Comparison of ENCODE assay signal across 12 cellular contexts in the genomic region with DNA sequence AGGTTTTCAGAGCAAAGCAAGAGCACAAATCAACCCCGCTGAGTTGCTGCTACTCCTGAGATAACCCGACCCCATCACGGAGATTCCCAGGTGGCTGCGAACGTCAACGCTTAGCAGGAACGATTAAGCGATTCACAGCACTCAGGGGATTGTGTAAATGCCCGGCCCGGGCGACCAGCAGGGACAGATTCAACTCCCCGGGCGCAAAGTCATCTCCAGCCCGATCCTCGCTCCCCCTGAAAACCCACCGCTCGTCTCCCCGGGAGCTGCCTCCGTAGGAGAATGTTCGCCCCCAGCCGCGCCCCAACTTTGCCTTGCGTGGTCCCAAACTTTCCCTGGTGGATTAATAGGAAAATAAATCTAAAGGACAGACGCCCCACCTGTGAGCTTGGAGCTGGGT. TPM values are rescaled to one million over a fixed set of nuclear protein-coding genes. Genes with fewer than 3 reads are reported as not detected.
DNase-seq lines count a peak whose midpoint lies in the region; ATAC-seq and TF ChIP-seq lines count a peak whose summit lies in the region.
"Had no signal": no experiment of that assay in that cellular context is flagged by ENCODE, and none has a peak within 500 bp of the region (broad histone marks: within the 10 kb centered on the region; RNA-seq: fewer than 3 reads in every experiment).

No MANE protein-coding gene starts in this region.

- in situ Hi-C loops in IMR-90 (cut with MboI; ENCODE audit: low sequenced_read_pairs): no loop called here

- H3K9ac ChIP-seq in IMR-90 (ENCODE audit: low read depth, low read length) (no peak overlapping the region), adipocyte (ENCODE audit: low read length) (no peak overlapping the region)
- H3K9ac ChIP-seq: BLaER1 had no signal

- no peak overlapping the region for H3K14ac ChIP-seq in IMR-90 (replicated peaks; ENCODE audit: low read depth, low read length)

- no peak for TF ChIP-seq CTCF in IMR-90 (conservative IDR thresholded peaks at IDR 0.05; ENCODE audit: low read depth, low read length)

- H3K4me2 ChIP-seq in IMR-90 (ENCODE audit: low read depth, low read length): no peak overlapping the region
- H3K4me2 ChIP-seq: BLaER1 had no signal

- no peak for TF ChIP-seq RAD21 in IMR-90 (IDR thresholded peaks at IDR 0.05; ENCODE audit: low read length)

- no peak overlapping the region for H3K27ac ChIP-seq in IMR-90 (ENCODE audit: insufficient read depth, low read length)
- H3K27ac ChIP-seq: BLaER1 had no signal

- H3K9me1 ChIP-seq in IMR-90 (ENCODE audit: insufficient read depth, low read length): no peaks in the 10 kb centered on the region

- WGBS in IMR-90 (ENCODE audit: extremely low coverage in 2 of 2, insufficient read length in 1 of 2), 2 experiments: 0% methylated on average over 3 of the region's 24 CpGs; no CpG with 5 or more reads in 1 of the 2 experiments

- no peak overlapping the region for H3K18ac ChIP-seq in IMR-90 (ENCODE audit: low read depth, low read length)

- H2BK15ac ChIP-seq in IMR-90 (ENCODE audit: low read depth, low read length): no peak overlapping the region

- intact Hi-C loops in IMR-90 (cut with micrococcal nuclease): no loop called here

- dilution Hi-C loops in IMR-90 (cut with HindIII; ENCODE audit: low sequenced_read_pairs, unreplicated experiment): no loop called here

- H3K4me3 ChIP-seq in IMR-90 (ENCODE audit: insufficient read depth, low read depth, low read length) (no peak overlapping the region), adipocyte (ENCODE audit: low read length) (peak overlapping the region; percentile 70)
- H3K4me3 ChIP-seq: BLaER1 had no signal

- peak overlapping the region; percentile 2 for H2AFZ ChIP-seq in IMR-90 (replicated peaks; ENCODE audit: low read length, poor library complexity)

- no peak overlapping the region for H4K8ac ChIP-seq in IMR-90 (ENCODE audit: low read depth in 2 of 2, low read length in 2 of 2)

- H2BK120ac ChIP-seq in IMR-90 (ENCODE audit: low read depth, low read length): no peak overlapping the region

- no peak overlapping the region for H2AK9ac ChIP-seq in IMR-90 (replicated peaks; ENCODE audit: low read depth, low read length, poor library complexity)

- H3K56ac ChIP-seq in IMR-90 (ENCODE audit: extremely low read depth, insufficient read depth, low read length): no peak overlapping the region

- H3K79me1 ChIP-seq in IMR-90 (ENCODE audit: low read depth in 1 of 2, low read length in 2 of 2): no peaks in the 10 kb centered on the region

- H3K27me3 ChIP-seq in IMR-90 (ENCODE audit: control insufficient read depth, insufficient read depth, low read length) (peaks cover 12% of the 10 kb centered on the region), adipocyte (replicated peaks; ENCODE audit: control insufficient read depth, insufficient read depth, low read length) (peaks cover 11% of the 10 kb centered on the region)
- H3K27me3 ChIP-seq: BLaER1 had no signal

- H3K4ac ChIP-seq in IMR-90 (ENCODE audit: low read depth, low read length): no peak overlapping the region

- POLR2A ChIA-PET in IMR-90 (lab: Charles Lee; ENCODE audit: unreplicated experiment): no interaction called here

- BruUV-seq in IMR-90 (replicated peaks; lab: Mats Ljungman, UMichigan): no TSS peak

- H3K9me3 ChIP-seq in IMR-90 (ENCODE audit: control insufficient read depth, insufficient read depth, low read length) (no peaks in the 10 kb centered on the region), adipocyte (ENCODE audit: control insufficient read depth, low read length) (peaks cover 10% of the 10 kb centered on the region)

- H2BK5ac ChIP-seq in IMR-90 (ENCODE audit: low read depth, low read length, poor library complexity, severe bottlenecking): no peak overlapping the region

- H4K91ac ChIP-seq in IMR-90 (ENCODE audit: insufficient read depth, low read depth, low read length): no peak overlapping the region

- H4K5ac ChIP-seq in IMR-90 (ENCODE audit: low read depth, low read length): no peak overlapping the region

- H3K36me3 ChIP-seq in IMR-90 (ENCODE audit: control insufficient read depth, insufficient read depth, low read length) (no peaks in the 10 kb centered on the region), adipocyte (ENCODE audit: control insufficient read depth, insufficient read depth, low read length, severe bottlenecking) (no peaks in the 10 kb centered on the region)
- H3K36me3 ChIP-seq: BLaER1 had no signal

- H3K4me1 ChIP-seq in IMR-90 (ENCODE audit: control insufficient read depth, insufficient read depth, low read length) (no peaks in the 10 kb centered on the region), adipocyte (ENCODE audit: control insufficient read depth, insufficient read depth, low read length) (peaks cover 11% of the 10 kb centered on the region)
- H3K4me1 ChIP-seq: BLaER1 had no signal

- DNase-seq in Ammon's horn (ENCODE audit: low spot score): peak; percentile 46
- DNase-seq in IMR-90: no peak
- no peak for DNase-seq in adipocyte (ENCODE audit: low read depth)
- peak; percentile 41 for DNase-seq in left kidney (ENCODE audit: low read depth, low spot score)
- DNase-seq in stimulated activated naive CD4-positive, alpha-beta T cell (lab: John Stamatoyannopoulos, UW): no peak
- DNase-seq in NOMO-1 treated with dmso at 0.1 percent for 144 hours (lab: John Stamatoyannopoulos, UW; ENCODE audit: unreplicated experiment): no peak
- DNase-seq in putamen (ENCODE audit: low spot score): no peak
- DNase-seq: activated CD4-positive, alpha-beta T cell treated with anti-CD3 and anti-CD28 coated beads, Interleukin-2, amount 50 U/mL, for 1 hour; activated naive CD4-positive, alpha-beta T cell treated with anti-CD3 and anti-CD28 coated beads, Interleukin-2, amount 50 U/mL, for 16 hours; stimulated activated naive B cell treated with anti-CD40 and anti-IgM and Interleukin-4, amounts not matched to agents 10 μg/mL and 1 μg/mL and 100 μg/mL, for 72 hours had no signal

- CTCF ChIA-PET in IMR-90 (lab: Yijun Ruan, JAX): interaction anchor here (0.6 kb wide), 1 partner anchor 8 kb away, joined by 5 read pairs; no protein-coding TSS in a partner anchor

- ATAC-seq in IMR-90 (ENCODE audit: low read depth): no peak
- ATAC-seq in GM21390 (IDR thresholded peaks at IDR 0.05; ENCODE audit: unreplicated experiment): no peak
- ATAC-seq: stimulated activated naive B cell treated with anti-CD40 and anti-IgM and Interleukin-4, amounts not matched to agents 10 μg/mL and 1 μg/mL and 100 μg/mL, for 72 hours had no signal

- no peak overlapping the region for H2BK20ac ChIP-seq in IMR-90 (ENCODE audit: low read depth, low read length)

- H4K20me1 ChIP-seq in IMR-90 (ENCODE audit: insufficient read depth, low read length): no peaks in the 10 kb centered on the region
- H4K20me1 ChIP-seq: BLaER1 had no signal

- H2AK5ac ChIP-seq in IMR-90 (ENCODE audit: low read depth, low read length): no peak overlapping the region

- H3K23ac ChIP-seq in IMR-90 (ENCODE audit: low read depth, low read length): no peak overlapping the region

- no peak for TF ChIP-seq POLR2A in IMR-90 (IDR thresholded peaks at IDR 0.05; ENCODE audit: low read depth, low read length)

TF ChIP-seq in IMR-90, 13 proteins besides CTCF, POLR2A, EP300 and RAD21:
- TF ChIP-seq BHLHE40 (IDR thresholded peaks at IDR 0.05; ENCODE audit: low read depth, low read length): no peak
- TF ChIP-seq, protein P1, sequence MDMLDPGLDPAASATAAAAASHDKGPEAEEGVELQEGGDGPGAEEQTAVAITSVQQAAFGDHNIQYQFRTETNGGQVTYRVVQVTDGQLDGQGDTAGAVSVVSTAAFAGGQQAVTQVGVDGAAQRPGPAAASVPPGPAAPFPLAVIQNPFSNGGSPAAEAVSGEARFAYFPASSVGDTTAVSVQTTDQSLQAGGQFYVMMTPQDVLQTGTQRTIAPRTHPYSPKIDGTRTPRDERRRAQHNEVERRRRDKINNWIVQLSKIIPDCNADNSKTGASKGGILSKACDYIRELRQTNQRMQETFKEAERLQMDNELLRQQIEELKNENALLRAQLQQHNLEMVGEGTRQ (IDR thresholded peaks at IDR 0.05; ENCODE audit: low read depth, low read length): no peak
- TF ChIP-seq MAZ (IDR thresholded peaks at IDR 0.05; ENCODE audit: borderline replicate concordance, low read depth, low read length): no peak
- TF ChIP-seq, protein P2, sequence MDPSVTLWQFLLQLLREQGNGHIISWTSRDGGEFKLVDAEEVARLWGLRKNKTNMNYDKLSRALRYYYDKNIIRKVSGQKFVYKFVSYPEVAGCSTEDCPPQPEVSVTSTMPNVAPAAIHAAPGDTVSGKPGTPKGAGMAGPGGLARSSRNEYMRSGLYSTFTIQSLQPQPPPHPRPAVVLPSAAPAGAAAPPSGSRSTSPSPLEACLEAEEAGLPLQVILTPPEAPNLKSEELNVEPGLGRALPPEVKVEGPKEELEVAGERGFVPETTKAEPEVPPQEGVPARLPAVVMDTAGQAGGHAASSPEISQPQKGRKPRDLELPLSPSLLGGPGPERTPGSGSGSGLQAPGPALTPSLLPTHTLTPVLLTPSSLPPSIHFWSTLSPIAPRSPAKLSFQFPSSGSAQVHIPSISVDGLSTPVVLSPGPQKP (IDR thresholded peaks at IDR 0.05; ENCODE audit: borderline replicate concordance, low read depth, low read length): no peak
- no peak for TF ChIP-seq CEBPB (IDR thresholded peaks at IDR 0.05; ENCODE audit: low read depth, low read length)
- TF ChIP-seq RCOR1 (IDR thresholded peaks at IDR 0.05; ENCODE audit: insufficient replicate concordance, low read length): no peak
- no peak for TF ChIP-seq FOS (IDR thresholded peaks at IDR 0.05; ENCODE audit: low read depth, low read length)
- TF ChIP-seq RFX5 (IDR thresholded peaks at IDR 0.05; ENCODE audit: low read depth, low read length): no peak
- TF ChIP-seq SMC3 (IDR thresholded peaks at IDR 0.05; ENCODE audit: low read depth, low read length): no peak
- TF ChIP-seq MAFK (IDR thresholded peaks at IDR 0.05; ENCODE audit: low read depth, low read length): no peak
- TF ChIP-seq CHD1 (IDR thresholded peaks at IDR 0.05; ENCODE audit: low read depth, low read length): no peak
- no peak for TF ChIP-seq MXI1 (IDR thresholded peaks at IDR 0.05; ENCODE audit: borderline replicate concordance, low read depth, low read length)
- TF ChIP-seq NFE2L2 (IDR thresholded peaks at IDR 0.05; ENCODE audit: low read depth, low read length): no peak
TF ChIP-seq in IMR-90: peak in this region for 0.

RNA-seq across cellular contexts. Expression of gene SLC24A2, which starts 0.7 kb away (rescaled TPM):
- total RNA-seq in IMR-90 (2012; rRNA removed): not detected in 2 replicates
- polyA plus RNA-seq in IMR-90 (2012; rRNA removed): not detected in 2 replicates
- polyA plus RNA-seq in IMR-90 (2012; cell fraction: cytosol; rRNA removed): not detected in 2 replicates
- under 0.01 TPM in 1 of 2 replicates, not detected in the other for polyA plus RNA-seq in IMR-90 (2012; cell fraction: nucleus; rRNA removed; ENCODE audit: low replicate concordance)

Comparison
In these comparisons a context has a peak if more than half of its experiments do, and no peak if none do; other contexts are left out.
1. DNase-seq: peak in Ammon's horn (single experiment) and left kidney (single experiment); none in IMR-90 (single experiment), adipocyte (single experiment), stimulated activated naive CD4-positive, alpha-beta T cell (0 of 6), NOMO-1 treated with dmso at 0.1 percent for 144 hours (single experiment) and putamen (single experiment).